17 cellular contexts compared by ENCODE assay signal in genomic region chr6:165985926-165986646, GRCh38.
DNase-seq lines count a peak whose midpoint lies in the region; TF ChIP-seq lines count a peak whose summit lies in the region.
"Had no signal": no experiment of that assay in that cellular context is flagged by ENCODE, and none has a peak within 500 bp of the region (broad histone marks: within the 10 kb centered on the region; RNA-seq: fewer than 3 reads in every experiment).

No MANE protein-coding gene starts in this region.

- peak overlapping the region; percentile 98 for H3K9ac ChIP-seq in endocrine pancreas (ENCODE audit: control insufficient read depth, insufficient read depth, low read length)

- no peaks in the 10 kb centered on the region for H3K36me3 Mint-ChIP-seq in nephron progenitor cell (ENCODE audit: low read depth)
- H3K36me3 Mint-ChIP-seq: stimulated activated naive B cell treated with anti-CD40 and anti-IgM and Interleukin-4, amounts not matched to agents 10 μg/mL and 1 μg/mL and 100 μg/mL, for 72 hours had no signal

- DNase-seq in AG10803 (ENCODE audit: low read depth) (no peak), nephron progenitor cell (peak; percentile 31), HAP-1 (ENCODE audit: low spot score in 2 of 2) (no peak), HuH-7.5 (ENCODE audit: low spot score) (no peak), SHP77 (lab: John Stamatoyannopoulos, UW) (no peak)
- no peak for DNase-seq in Jurkat, Clone E6-1 (ENCODE audit: low read depth, low spot score)
- DNase-seq in stimulated activated CD4-positive, alpha-beta T cell treated with anti-CD3 and anti-CD28 coated beads, Interleukin-4, amount 100 ng/mL, for 4 hours: no peak
- DNase-seq: activated T-cell treated with anti-CD3 and anti-CD28 coated beads, Interleukin-2, amount 50 U/mL, for 24 hours; EL; NCI-H1092; NCI-H446 treated with DMSO at 0.1 percent for 48 hours; stimulated activated CD4-positive, alpha-beta T cell treated with anti-CD3 and anti-CD28 coated beads, Interleukin-4, amount 100 ng/mL, for 1 hour; stimulated activated naive B cell treated with anti-CD40 and anti-IgM and Interleukin-4, amounts not matched to agents 10 μg/mL and 1 μg/mL and 100 μg/mL, for 72 hours had no signal

- H3K4me1 Mint-ChIP-seq in nephron progenitor cell: peaks cover 27% of the 10 kb centered on the region

- H3K27me3 ChIP-seq in endocrine pancreas (ENCODE audit: control insufficient read depth, insufficient read depth, low read length): no peaks in the 10 kb centered on the region
- peaks cover 27% of the 10 kb centered on the region for H3K27me3 ChIP-seq in HAP-1 (ENCODE audit: low read depth)
- H3K27me3 ChIP-seq: adrenal gland had no signal

- H3K4me1 ChIP-seq in endocrine pancreas (ENCODE audit: control insufficient read depth, insufficient read depth, low read length) (no peaks in the 10 kb centered on the region), HAP-1 (no peaks in the 10 kb centered on the region)
- H3K4me1 ChIP-seq: prostate gland had no signal

- in situ Hi-C loops in HAP-1 (cut with MboI; ENCODE audit: low sequenced_read_pairs): no loop called here

- peak overlapping the region; percentile 81 for H3K4me3 Mint-ChIP-seq in nephron progenitor cell
- H3K4me3 Mint-ChIP-seq: activated T-cell treated with anti-CD3 and anti-CD28 coated beads, Interleukin-2, amount 50 U/mL, for 24 hours; stimulated activated naive B cell treated with anti-CD40 and anti-IgM and Interleukin-4, amounts not matched to agents 10 μg/mL and 1 μg/mL and 100 μg/mL, for 72 hours; T-helper 1 cell treated with Interleukin-12 subunit alpha and Interleukin-12 subunit beta and Interleukin-4 antibody, amounts not matched to agents 30 μg/mL and 1 μg/mL, for 36 hours had no signal

- peaks cover 100% of the 10 kb centered on the region for H3K27me3 Mint-ChIP-seq in nephron progenitor cell (ENCODE audit: low read depth, poor library complexity)

- H3K36me3 ChIP-seq in endocrine pancreas (ENCODE audit: control insufficient read depth, insufficient read depth, low read length): no peaks in the 10 kb centered on the region
- no peaks in the 10 kb centered on the region for H3K36me3 ChIP-seq in HAP-1 (replicated peaks)
- H3K36me3 ChIP-seq: adrenal gland, prostate gland had no signal

- no peaks in the 10 kb centered on the region for H3K9me3 ChIP-seq in endocrine pancreas (ENCODE audit: control insufficient read depth, low read length)
- no peaks in the 10 kb centered on the region for H3K9me3 ChIP-seq in HAP-1
- H3K9me3 ChIP-seq: adrenal gland, prostate gland had no signal

- H3K27ac Mint-ChIP-seq in nephron progenitor cell: no peak overlapping the region
- H3K27ac Mint-ChIP-seq: activated T-cell treated with anti-CD3 and anti-CD28 coated beads, Interleukin-2, amount 50 U/mL, for 24 hours; T-helper 1 cell treated with Interleukin-12 subunit alpha and Interleukin-12 subunit beta and Interleukin-4 antibody, amounts not matched to agents 30 μg/mL and 1 μg/mL, for 36 hours had no signal

- TF ChIP-seq CTCF in AG10803 (conservative IDR thresholded peaks at IDR 0.05; ENCODE audit: low read length): no peak
- no peak for TF ChIP-seq CTCF in nephron progenitor cell (IDR thresholded peaks at IDR 0.05)

- peaks cover 12% of the 10 kb centered on the region for H3K9me3 Mint-ChIP-seq in nephron progenitor cell
- H3K9me3 Mint-ChIP-seq: activated T-cell treated with anti-CD3 and anti-CD28 coated beads, Interleukin-2, amount 50 U/mL, for 24 hours; stimulated activated naive B cell treated with anti-CD40 and anti-IgM and Interleukin-4, amounts not matched to agents 10 μg/mL and 1 μg/mL and 100 μg/mL, for 72 hours; T-helper 1 cell treated with Interleukin-12 subunit alpha and Interleukin-12 subunit beta and Interleukin-4 antibody, amounts not matched to agents 30 μg/mL and 1 μg/mL, for 36 hours had no signal

- peak overlapping the region; percentile 3; the same call in 1 of the 2 replicates for H3K4me3 ChIP-seq in AG10803 (ENCODE audit: low read length)
- H3K4me3 ChIP-seq in Jurkat, Clone E6-1 (ENCODE audit: low read length): peak overlapping the region; percentile 43
- H3K4me3 ChIP-seq in endocrine pancreas (ENCODE audit: control insufficient read depth, insufficient read depth, low read length): peak overlapping the region; percentile 79
- H3K4me3 ChIP-seq in HAP-1: no peak overlapping the region
- H3K4me3 ChIP-seq: prostate gland had no signal
